Comparison of ENCODE assay signal across 8 cellular contexts in the genomic region with DNA sequence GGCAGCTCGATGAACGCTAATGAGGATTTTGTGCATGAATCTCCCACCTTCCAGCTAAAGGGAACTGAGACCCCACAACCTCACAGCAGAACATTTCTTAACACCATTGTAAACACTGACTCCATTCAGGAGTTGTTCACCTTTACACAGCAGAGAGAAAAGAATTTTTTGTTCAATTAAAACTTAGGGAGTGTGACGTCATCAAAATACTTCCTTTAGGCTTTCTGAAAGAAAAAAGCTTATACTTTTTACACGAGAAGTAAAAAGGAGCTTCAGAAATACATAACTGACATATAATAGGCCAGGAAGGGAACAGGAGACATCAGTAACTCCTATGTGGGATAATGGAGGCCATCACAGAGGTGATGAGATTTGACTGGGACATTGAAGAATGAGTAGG.
"Had no signal": no experiment of that assay in that cellular context is flagged by ENCODE, and none has a peak within 500 bp of the region (broad histone marks: within the 10 kb centered on the region; RNA-seq: fewer than 3 reads in every experiment).

No MANE protein-coding gene starts in this region.

- H3K4me3 ChIP-seq: HAP-1 had no signal

- H3K9me3 Mint-ChIP-seq: HFFc6 had no signal

- H3K36me3 ChIP-seq: HAP-1 had no signal

- H3K4me3 Mint-ChIP-seq: HFFc6, IgD-negative memory B cell had no signal

- H3K9me3 ChIP-seq: HAP-1 had no signal

- ATAC-seq: HCT116 had no signal

- H3K4me1 Mint-ChIP-seq: IgD-negative memory B cell had no signal

- H3K36me3 Mint-ChIP-seq: IgD-negative memory B cell had no signal

- FAIRE-seq: HTR-8/SVneo had no signal

- H3K27ac Mint-ChIP-seq: HFFc6, IgD-negative memory B cell had no signal

- DNase-seq: GOT3, H7, HFFc6, KG1 had no signal
